Comparison of ENCODE assay signal across 1 cellular context in genomic region chr22:21861290-21861848, GRCh38.
TF ChIP-seq lines count a peak whose summit lies in the region.

No MANE protein-coding gene starts in this region.

TF ChIP-seq in GM23338, 12 proteins besides CTCF, POLR2A, EP300 and RAD21:
- TF ChIP-seq ZNF462 (CRISPR knock-in tag; IDR thresholded peaks at IDR 0.05): no peak
- TF ChIP-seq CREB1 (CRISPR knock-in tag; IDR thresholded peaks at IDR 0.05; ENCODE audit: low read depth): no peak
- no peak for TF ChIP-seq REST (IDR thresholded peaks at IDR 0.05; ENCODE audit: unreplicated experiment)
- TF ChIP-seq NANOG (IDR thresholded peaks at IDR 0.05; ENCODE audit: borderline replicate concordance): no peak
- no peak for TF ChIP-seq JUNB (IDR thresholded peaks at IDR 0.05; ENCODE audit: unreplicated experiment)
- TF ChIP-seq ZNF114 (CRISPR knock-in tag; IDR thresholded peaks at IDR 0.05): no peak
- TF ChIP-seq POLR2AphosphoS5 (IDR thresholded peaks at IDR 0.05; ENCODE audit: low read depth): no peak
- TF ChIP-seq EZH2 (IDR thresholded peaks at IDR 0.05; ENCODE audit: low read depth, unreplicated experiment): no peak
- TF ChIP-seq ETS1 (IDR thresholded peaks at IDR 0.05): no peak
- TF ChIP-seq ZNF331 (CRISPR knock-in tag; IDR thresholded peaks at IDR 0.05; ENCODE audit: low read depth): no peak
- no peak for TF ChIP-seq STAT1 (IDR thresholded peaks at IDR 0.05; ENCODE audit: unreplicated experiment)
- no peak for TF ChIP-seq EZH2phosphoT487 (IDR thresholded peaks at IDR 0.05; ENCODE audit: unreplicated experiment)
